In the genomic region with DNA sequence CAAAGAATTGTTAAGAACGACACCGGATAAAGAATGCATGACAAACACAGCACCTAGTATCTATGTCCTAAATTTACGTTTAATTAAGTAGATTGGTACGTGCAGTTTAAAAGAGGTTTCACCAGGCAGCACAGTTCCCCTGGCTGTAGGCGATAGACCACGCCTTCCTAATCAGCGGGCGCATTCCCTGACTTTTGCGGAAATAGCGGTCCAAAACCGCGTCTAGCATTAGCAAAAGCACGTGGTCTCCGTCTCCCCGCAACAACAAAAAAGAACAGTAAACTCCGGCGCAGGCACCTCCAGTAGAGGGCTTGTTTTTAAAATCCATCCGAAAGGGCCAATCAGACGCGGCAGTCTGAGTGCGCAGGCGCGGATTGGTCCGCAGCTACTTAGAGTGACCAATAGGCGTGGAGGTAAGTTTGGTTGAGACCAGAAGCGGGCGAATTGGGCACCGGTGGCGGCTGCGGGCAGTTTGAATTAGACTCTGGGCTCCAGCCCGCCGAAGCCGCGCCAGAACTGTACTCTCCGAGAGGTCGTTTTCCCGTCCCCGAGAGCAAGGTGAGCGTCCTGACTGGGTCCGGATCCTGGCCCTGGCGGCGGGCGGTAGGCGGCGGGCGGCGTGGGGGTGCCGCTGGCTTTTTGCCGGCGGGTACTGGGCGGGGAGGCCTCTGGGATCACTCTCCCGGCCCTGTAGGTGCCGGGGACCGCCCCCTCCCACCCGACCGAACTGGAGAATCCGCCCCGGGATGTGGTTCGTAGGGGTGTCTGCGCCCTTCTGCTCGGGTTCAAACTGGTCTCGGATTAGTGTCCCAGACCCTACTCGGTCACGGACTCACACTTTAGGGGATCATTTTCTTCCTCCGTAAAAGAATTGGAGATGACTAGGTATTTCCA, we compare ENCODE assay signal across 1 cellular context.
A peak's percentile ranks its signal among the peaks of the same experiment; 100 is the strongest.
TF ChIP-seq lines count a peak whose summit lies in the region.

Gene CENPF (plus strand): TSS at position 432 of the 894 bp plus-strand sequence. CDS start 10,560 bp downstream, outside the sequence.

TF ChIP-seq in HepG2, 621 proteins besides CTCF, POLR2A, EP300 and RAD21 (continued from another document):
- TF ChIP-seq ZNF710 (CRISPR knock-in tag; IDR thresholded peaks at IDR 0.05; ENCODE audit: borderline replicate concordance) (no peak), SAFB2 (CRISPR knock-in tag; IDR thresholded peaks at IDR 0.05; ENCODE audit: borderline replicate concordance, low read depth) (no peak), KDM1A (CRISPR knock-in tag; IDR thresholded peaks at IDR 0.05) (no peak), ZBTB44 (CRISPR knock-in tag; IDR thresholded peaks at IDR 0.05) (no peak), AGO1 (IDR thresholded peaks at IDR 0.05; ENCODE audit: low read depth, low read length, poor library complexity, severe bottlenecking) (no peak), NR2F1 (CRISPR knock-in tag; IDR thresholded peaks at IDR 0.05) (no peak), ZNF335 (CRISPR knock-in tag; IDR thresholded peaks at IDR 0.05) (peak; percentile 78; the same call in 1 of the 2 replicates), ZNF616 (CRISPR knock-in tag; IDR thresholded peaks at IDR 0.05; ENCODE audit: low read depth) (no peak), ISX (CRISPR knock-in tag; conservative IDR thresholded peaks at IDR 0.05) (no peak), KLF15 (CRISPR knock-in tag; IDR thresholded peaks at IDR 0.05; ENCODE audit: borderline replicate concordance) (no peak), HNRNPK (IDR thresholded peaks at IDR 0.05; ENCODE audit: low read depth, low read length, poor library complexity, severe bottlenecking) (no peak), MIXL1 (CRISPR knock-in tag; IDR thresholded peaks at IDR 0.05) (peak; percentile 54; the same call in 1 of the 2 replicates), ZNF792 (CRISPR knock-in tag; IDR thresholded peaks at IDR 0.05) (no peak; the same call in 1 of the 2 replicates), ZNF337 (CRISPR knock-in tag; IDR thresholded peaks at IDR 0.05; ENCODE audit: borderline replicate concordance, low read depth) (0 out of 2 replicates have a peak, but pooled peaks have one; percentile 27), THRA (CRISPR knock-in tag; IDR thresholded peaks at IDR 0.05; ENCODE audit: borderline replicate concordance) (0 out of 2 replicates have a peak, but pooled peaks have one; percentile 17), ZNF230 (CRISPR knock-in tag; IDR thresholded peaks at IDR 0.05) (peak; percentile 52; the same call in 1 of the 2 replicates), ZNF205 (CRISPR knock-in tag; IDR thresholded peaks at IDR 0.05) (no peak), ZNF776 (CRISPR knock-in tag; IDR thresholded peaks at IDR 0.05) (no peak), SOX13 (IDR thresholded peaks at IDR 0.05) (peak; percentile 72; the same call in 1 of the 2 replicates), SOX13 (CRISPR knock-in tag; conservative IDR thresholded peaks at IDR 0.05 in 1 of 2, IDR thresholded peaks at IDR 0.05 in 1 of 2) (peak in 1 of 2 experiments; percentile 37; a peak in 2 of 4 replicates), ATM (IDR thresholded peaks at IDR 0.05; ENCODE audit: borderline replicate concordance) (no peak), ZNF33B (CRISPR knock-in tag; IDR thresholded peaks at IDR 0.05) (0 out of 2 replicates have a peak, but pooled peaks have one; percentile 52), NR2F2 (IDR thresholded peaks at IDR 0.05; ENCODE audit: borderline replicate concordance, low read depth) (no peak), PRPF4 (IDR thresholded peaks at IDR 0.05; ENCODE audit: low read depth, low read length, poor library complexity, severe bottlenecking) (no peak), GABPA (IDR thresholded peaks at IDR 0.05; ENCODE audit: low read depth, low read length) (no peak), GABPA (CRISPR knock-in tag; IDR thresholded peaks at IDR 0.05; ENCODE audit: low read depth) (peak; percentile 45; the same call in 1 of the 2 replicates), NR1H2 (CRISPR knock-in tag; IDR thresholded peaks at IDR 0.05; ENCODE audit: borderline replicate concordance, low read depth) (no peak), SMYD3 (CRISPR knock-in tag; IDR thresholded peaks at IDR 0.05) (peak; percentile 99), KMT2B (CRISPR knock-in tag; IDR thresholded peaks at IDR 0.05) (peak; percentile 78), NFE2 (CRISPR knock-in tag; IDR thresholded peaks at IDR 0.05) (no peak), GTF2F1 (IDR thresholded peaks at IDR 0.05; ENCODE audit: low read length) (no peak), ZNF251 (CRISPR knock-in tag; IDR thresholded peaks at IDR 0.05) (no peak), FOXC1 (CRISPR knock-in tag; IDR thresholded peaks at IDR 0.05; ENCODE audit: borderline replicate concordance) (no peak; the same call in 1 of the 2 replicates), TRIM24 (CRISPR knock-in tag; IDR thresholded peaks at IDR 0.05) (no peak), EZH2 (conservative IDR thresholded peaks at IDR 0.05; ENCODE audit: low read depth, low read length) (no peak), ZNF772 (CRISPR knock-in tag; IDR thresholded peaks at IDR 0.05) (no peak; the same call in none of the 2 replicates)
- TF ChIP-seq, protein P1, sequence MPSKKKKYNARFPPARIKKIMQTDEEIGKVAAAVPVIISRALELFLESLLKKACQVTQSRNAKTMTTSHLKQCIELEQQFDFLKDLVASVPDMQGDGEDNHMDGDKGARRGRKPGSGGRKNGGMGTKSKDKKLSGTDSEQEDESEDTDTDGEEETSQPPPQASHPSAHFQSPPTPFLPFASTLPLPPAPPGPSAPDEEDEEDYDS (CRISPR knock-in tag; IDR thresholded peaks at IDR 0.05) = no peak
- TF ChIP-seq, protein P2, sequence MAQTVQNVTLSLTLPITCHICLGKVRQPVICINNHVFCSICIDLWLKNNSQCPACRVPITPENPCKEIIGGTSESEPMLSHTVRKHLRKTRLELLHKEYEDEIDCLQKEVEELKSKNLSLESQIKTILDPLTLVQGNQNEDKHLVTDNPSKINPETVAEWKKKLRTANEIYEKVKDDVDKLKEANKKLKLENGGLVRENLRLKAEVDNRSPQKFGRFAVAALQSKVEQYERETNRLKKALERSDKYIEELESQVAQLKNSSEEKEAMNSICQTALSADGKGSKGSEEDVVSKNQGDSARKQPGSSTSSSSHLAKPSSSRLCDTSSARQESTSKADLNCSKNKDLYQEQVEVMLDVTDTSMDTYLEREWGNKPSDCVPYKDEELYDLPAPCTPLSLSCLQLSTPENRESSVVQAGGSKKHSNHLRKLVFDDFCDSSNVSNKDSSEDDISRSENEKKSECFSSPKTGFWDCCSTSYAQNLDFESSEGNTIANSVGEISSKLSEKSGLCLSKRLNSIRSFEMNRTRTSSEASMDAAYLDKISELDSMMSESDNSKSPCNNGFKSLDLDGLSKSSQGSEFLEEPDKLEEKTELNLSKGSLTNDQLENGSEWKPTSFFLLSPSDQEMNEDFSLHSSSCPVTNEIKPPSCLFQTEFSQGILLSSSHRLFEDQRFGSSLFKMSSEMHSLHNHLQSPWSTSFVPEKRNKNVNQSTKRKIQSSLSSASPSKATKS (CRISPR knock-in tag; IDR thresholded peaks at IDR 0.05) = no peak
- TF ChIP-seq, protein P3, sequence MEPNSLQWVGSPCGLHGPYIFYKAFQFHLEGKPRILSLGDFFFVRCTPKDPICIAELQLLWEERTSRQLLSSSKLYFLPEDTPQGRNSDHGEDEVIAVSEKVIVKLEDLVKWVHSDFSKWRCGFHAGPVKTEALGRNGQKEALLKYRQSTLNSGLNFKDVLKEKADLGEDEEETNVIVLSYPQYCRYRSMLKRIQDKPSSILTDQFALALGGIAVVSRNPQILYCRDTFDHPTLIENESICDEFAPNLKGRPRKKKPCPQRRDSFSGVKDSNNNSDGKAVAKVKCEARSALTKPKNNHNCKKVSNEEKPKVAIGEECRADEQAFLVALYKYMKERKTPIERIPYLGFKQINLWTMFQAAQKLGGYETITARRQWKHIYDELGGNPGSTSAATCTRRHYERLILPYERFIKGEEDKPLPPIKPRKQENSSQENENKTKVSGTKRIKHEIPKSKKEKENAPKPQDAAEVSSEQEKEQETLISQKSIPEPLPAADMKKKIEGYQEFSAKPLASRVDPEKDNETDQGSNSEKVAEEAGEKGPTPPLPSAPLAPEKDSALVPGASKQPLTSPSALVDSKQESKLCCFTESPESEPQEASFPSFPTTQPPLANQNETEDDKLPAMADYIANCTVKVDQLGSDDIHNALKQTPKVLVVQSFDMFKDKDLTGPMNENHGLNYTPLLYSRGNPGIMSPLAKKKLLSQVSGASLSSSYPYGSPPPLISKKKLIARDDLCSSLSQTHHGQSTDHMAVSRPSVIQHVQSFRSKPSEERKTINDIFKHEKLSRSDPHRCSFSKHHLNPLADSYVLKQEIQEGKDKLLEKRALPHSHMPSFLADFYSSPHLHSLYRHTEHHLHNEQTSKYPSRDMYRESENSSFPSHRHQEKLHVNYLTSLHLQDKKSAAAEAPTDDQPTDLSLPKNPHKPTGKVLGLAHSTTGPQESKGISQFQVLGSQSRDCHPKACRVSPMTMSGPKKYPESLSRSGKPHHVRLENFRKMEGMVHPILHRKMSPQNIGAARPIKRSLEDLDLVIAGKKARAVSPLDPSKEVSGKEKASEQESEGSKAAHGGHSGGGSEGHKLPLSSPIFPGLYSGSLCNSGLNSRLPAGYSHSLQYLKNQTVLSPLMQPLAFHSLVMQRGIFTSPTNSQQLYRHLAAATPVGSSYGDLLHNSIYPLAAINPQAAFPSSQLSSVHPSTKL (CRISPR knock-in tag; IDR thresholded peaks at IDR 0.05) = peak; percentile 6; the same call in 1 of the 2 replicates
- TF ChIP-seq, protein P4, sequence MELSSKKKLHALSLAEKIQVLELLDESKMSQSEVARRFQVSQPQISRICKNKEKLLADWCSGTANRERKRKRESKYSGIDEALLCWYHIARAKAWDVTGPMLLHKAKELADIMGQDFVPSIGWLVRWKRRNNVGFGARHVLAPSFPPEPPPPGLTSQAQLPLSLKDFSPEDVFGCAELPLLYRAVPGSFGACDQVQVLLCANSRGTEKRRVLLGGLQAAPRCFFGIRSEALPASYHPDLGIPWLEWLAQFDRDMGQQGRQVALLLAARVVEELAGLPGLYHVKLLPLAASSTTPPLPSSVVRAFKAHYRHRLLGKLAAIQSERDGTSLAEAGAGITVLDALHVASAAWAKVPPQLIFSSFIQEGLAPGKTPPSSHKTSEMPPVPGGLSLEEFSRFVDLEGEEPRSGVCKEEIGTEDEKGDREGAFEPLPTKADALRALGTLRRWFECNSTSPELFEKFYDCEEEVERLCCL (CRISPR knock-in tag; IDR thresholded peaks at IDR 0.05; ENCODE audit: borderline replicate concordance) = no peak
- TF ChIP-seq, protein P5, sequence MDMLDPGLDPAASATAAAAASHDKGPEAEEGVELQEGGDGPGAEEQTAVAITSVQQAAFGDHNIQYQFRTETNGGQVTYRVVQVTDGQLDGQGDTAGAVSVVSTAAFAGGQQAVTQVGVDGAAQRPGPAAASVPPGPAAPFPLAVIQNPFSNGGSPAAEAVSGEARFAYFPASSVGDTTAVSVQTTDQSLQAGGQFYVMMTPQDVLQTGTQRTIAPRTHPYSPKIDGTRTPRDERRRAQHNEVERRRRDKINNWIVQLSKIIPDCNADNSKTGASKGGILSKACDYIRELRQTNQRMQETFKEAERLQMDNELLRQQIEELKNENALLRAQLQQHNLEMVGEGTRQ (IDR thresholded peaks at IDR 0.05; ENCODE audit: low read depth, low read length) = peak; percentile 48
- TF ChIP-seq, protein P5 (CRISPR knock-in tag; IDR thresholded peaks at IDR 0.05; ENCODE audit: borderline replicate concordance) = peak; percentile 77
- TF ChIP-seq, protein P6, sequence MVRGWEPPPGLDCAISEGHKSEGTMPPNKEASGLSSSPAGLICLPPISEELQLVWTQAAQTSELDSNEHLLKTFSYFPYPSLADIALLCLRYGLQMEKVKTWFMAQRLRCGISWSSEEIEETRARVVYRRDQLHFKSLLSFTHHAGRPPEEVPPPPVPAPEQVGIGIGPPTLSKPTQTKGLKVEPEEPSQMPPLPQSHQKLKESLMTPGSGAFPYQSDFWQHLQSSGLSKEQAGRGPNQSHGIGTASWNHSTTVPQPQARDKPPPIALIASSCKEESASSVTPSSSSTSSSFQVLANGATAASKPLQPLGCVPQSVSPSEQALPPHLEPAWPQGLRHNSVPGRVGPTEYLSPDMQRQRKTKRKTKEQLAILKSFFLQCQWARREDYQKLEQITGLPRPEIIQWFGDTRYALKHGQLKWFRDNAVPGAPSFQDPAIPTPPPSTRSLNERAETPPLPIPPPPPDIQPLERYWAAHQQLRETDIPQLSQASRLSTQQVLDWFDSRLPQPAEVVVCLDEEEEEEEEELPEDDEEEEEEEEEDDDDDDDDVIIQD (CRISPR knock-in tag; IDR thresholded peaks at IDR 0.05; ENCODE audit: low read depth) = peak; percentile 89
TF ChIP-seq in HepG2: peak in this region for 234.
